In genomic region chr12:63711339-63711738, GRCh38 we compare ENCODE assay signal across 9 cellular contexts. TPM values are rescaled to one million over a fixed set of nuclear protein-coding genes. Genes with fewer than 3 reads are reported as not detected.
DNase-seq lines count a peak whose midpoint lies in the region; ATAC-seq and TF ChIP-seq lines count a peak whose summit lies in the region.
"Not testable (repeated sequence)": the region's sequence is repeated elsewhere in the genome, so short reads cannot be mapped to it uniquely, and the experiment has no call there.
"Had no signal": no experiment of that assay in that cellular context is flagged by ENCODE, and none has a peak within 500 bp of the region (broad histone marks: within the 10 kb centered on the region; RNA-seq: fewer than 3 reads in every experiment).

No MANE protein-coding gene starts in this region.

- not testable (repeated sequence) for H4K91ac ChIP-seq in IMR-90 (ENCODE audit: insufficient read depth, low read depth, low read length)

- H4K20me1 ChIP-seq in IMR-90 (ENCODE audit: insufficient read depth, low read length), result not testable (repeated sequence)

- in situ Hi-C loops in IMR-90 (cut with MboI; ENCODE audit: low sequenced_read_pairs), result not testable (repeated sequence)

- H2AFZ ChIP-seq in IMR-90 (replicated peaks; ENCODE audit: low read length, poor library complexity), result not testable (repeated sequence)

- H3K9me3 Mint-ChIP-seq in activated T-cell treated with anti-CD3 and anti-CD28 coated beads, Interleukin-2, amount 50 U/mL, for 72 hours, result not testable (repeated sequence)

- not testable (repeated sequence) for H3K9ac ChIP-seq in IMR-90 (ENCODE audit: low read depth, low read length)

- H3K27ac Mint-ChIP-seq in activated T-cell treated with anti-CD3 and anti-CD28 coated beads, Interleukin-2, amount 50 U/mL, for 72 hours, result not testable (repeated sequence)

- not testable (repeated sequence) for H3K56ac ChIP-seq in IMR-90 (ENCODE audit: extremely low read depth, insufficient read depth, low read length)

- no CpG with 5 or more reads among the region's 2 CpGs for WGBS in IMR-90 (ENCODE audit: extremely low coverage in 2 of 2, insufficient read length in 1 of 2), 2 experiments

- H4K8ac ChIP-seq in IMR-90 (ENCODE audit: low read depth in 2 of 2, low read length in 2 of 2), result not testable (repeated sequence)

- BruUV-seq in IMR-90 (replicated peaks; lab: Mats Ljungman, UMichigan), result not testable (repeated sequence)

- TF ChIP-seq POLR2A in IMR-90 (IDR thresholded peaks at IDR 0.05; ENCODE audit: low read depth, low read length), result not testable (repeated sequence)

- not testable (repeated sequence) for H3K27me3 Mint-ChIP-seq in activated T-cell treated with anti-CD3 and anti-CD28 coated beads, Interleukin-2, amount 50 U/mL, for 72 hours (ENCODE audit: low read depth)

- H3K27me3 ChIP-seq in IMR-90 (ENCODE audit: control insufficient read depth, insufficient read depth, low read length), result not testable (repeated sequence)

- H2BK15ac ChIP-seq in IMR-90 (ENCODE audit: low read depth, low read length), result not testable (repeated sequence)

- not testable (repeated sequence) for H3K9me3 ChIP-seq in IMR-90 (ENCODE audit: control insufficient read depth, insufficient read depth, low read length)

- H3K27ac ChIP-seq in IMR-90 (ENCODE audit: insufficient read depth, low read length), result not testable (repeated sequence)

- H3K79me1 ChIP-seq in IMR-90 (ENCODE audit: low read depth in 1 of 2, low read length in 2 of 2), result not testable (repeated sequence)

- H3K23ac ChIP-seq in IMR-90 (ENCODE audit: low read depth, low read length), result not testable (repeated sequence)

- not testable (repeated sequence) for TF ChIP-seq CTCF in IMR-90 (conservative IDR thresholded peaks at IDR 0.05; ENCODE audit: low read depth, low read length)

- H2BK20ac ChIP-seq in IMR-90 (ENCODE audit: low read depth, low read length), result not testable (repeated sequence)

- dilution Hi-C loops in IMR-90 (cut with HindIII; ENCODE audit: low sequenced_read_pairs, unreplicated experiment), result not testable (repeated sequence)

- H3K4me2 ChIP-seq in IMR-90 (ENCODE audit: low read depth, low read length), result not testable (repeated sequence)

- not testable (repeated sequence) for H3K4me3 ChIP-seq in IMR-90 (ENCODE audit: insufficient read depth, low read depth, low read length)

- H3K4ac ChIP-seq in IMR-90 (ENCODE audit: low read depth, low read length), result not testable (repeated sequence)

- DNase-seq in DMS53 (lab: John Stamatoyannopoulos, UW) (peak; percentile 86), HCEC 1CT (peak; percentile 8), IMR-90 (peak; percentile 21), NCI-H69 (lab: John Stamatoyannopoulos, UW) (peak; percentile 26), brain pericyte (ENCODE audit: low read depth, low spot score) (peak; percentile 7), fibroblast of peridontal ligament (ENCODE audit: extremely low read depth) (peak; percentile 18), non-pigmented ciliary epithelial cell (ENCODE audit: low read depth) (peak; percentile 6)
- not testable (repeated sequence) for DNase-seq in activated T-cell treated with anti-CD3 and anti-CD28 coated beads, Interleukin-2, amount 50 U/mL, for 72 hours

- not testable (repeated sequence) for H2BK5ac ChIP-seq in IMR-90 (ENCODE audit: low read depth, low read length, poor library complexity, severe bottlenecking)

- CTCF ChIA-PET in IMR-90 (lab: Yijun Ruan, JAX), result not testable (repeated sequence)

- H2AK9ac ChIP-seq in IMR-90 (replicated peaks; ENCODE audit: low read depth, low read length, poor library complexity), result not testable (repeated sequence)

- H3K36me3 Mint-ChIP-seq in activated T-cell treated with anti-CD3 and anti-CD28 coated beads, Interleukin-2, amount 50 U/mL, for 72 hours (ENCODE audit: insufficient read depth in 2 of 2), result not testable (repeated sequence)

- not testable (repeated sequence) for H2BK120ac ChIP-seq in IMR-90 (ENCODE audit: low read depth, low read length)

- H3K14ac ChIP-seq in IMR-90 (replicated peaks; ENCODE audit: low read depth, low read length), result not testable (repeated sequence)

- intact Hi-C loops in IMR-90 (cut with micrococcal nuclease), result not testable (repeated sequence)

- not testable (repeated sequence) for H3K9me1 ChIP-seq in IMR-90 (ENCODE audit: insufficient read depth, low read length)

- peaks cover 34% of the 10 kb centered on the region for H3K4me1 Mint-ChIP-seq in activated T-cell treated with anti-CD3 and anti-CD28 coated beads, Interleukin-2, amount 50 U/mL, for 72 hours (ENCODE audit: low read depth)

- not testable (repeated sequence) for H4K5ac ChIP-seq in IMR-90 (ENCODE audit: low read depth, low read length)

- not testable (repeated sequence) for H2AK5ac ChIP-seq in IMR-90 (ENCODE audit: low read depth, low read length)

- POLR2A ChIA-PET in IMR-90 (lab: Charles Lee; ENCODE audit: unreplicated experiment), result not testable (repeated sequence)

- H3K4me1 ChIP-seq in IMR-90 (ENCODE audit: control insufficient read depth, insufficient read depth, low read length), result not testable (repeated sequence)

- not testable (repeated sequence) for H3K18ac ChIP-seq in IMR-90 (ENCODE audit: low read depth, low read length)

- ATAC-seq in IMR-90 (ENCODE audit: low read depth), result not testable (repeated sequence)
- ATAC-seq in activated T-cell treated with anti-CD3 and anti-CD28 coated beads, Interleukin-2, amount 50 U/mL, for 72 hours (replicated peaks in 1 of 2), result peak; percentile 9 to 12

- H3K36me3 ChIP-seq in IMR-90 (ENCODE audit: control insufficient read depth, insufficient read depth, low read length), result not testable (repeated sequence)

- H3K4me3 Mint-ChIP-seq in activated T-cell treated with anti-CD3 and anti-CD28 coated beads, Interleukin-2, amount 50 U/mL, for 72 hours, result not testable (repeated sequence)

- not testable (repeated sequence) for TF ChIP-seq RAD21 in IMR-90 (IDR thresholded peaks at IDR 0.05; ENCODE audit: low read length)

RNA-seq across cellular contexts. Expression of gene DPY19L2, which starts 43.0 kb away (rescaled TPM):
- 0.90 and 1.4 TPM in 2 replicates for total RNA-seq in IMR-90 (2012; rRNA removed)
- polyA plus RNA-seq in IMR-90 (2012; rRNA removed), result 0.90 and 1.6 TPM in 2 replicates
- 0.08 and 0.42 TPM in 2 replicates for polyA plus RNA-seq in IMR-90 (2012; cell fraction: cytosol; rRNA removed)
- 2.6 and 17.8 TPM in 2 replicates for polyA plus RNA-seq in IMR-90 (2012; cell fraction: nucleus; rRNA removed; ENCODE audit: low replicate concordance)
- 1 to 10 TPM; 1.9 to 4.7 TPM for total RNA-seq in activated T-cell treated with anti-CD3 and anti-CD28 coated beads, Interleukin-2, amount 50 U/mL, for 72 hours
- polyA plus RNA-seq: IgD-negative memory B cell had no signal
